In genomic region chr12:664779-665092, GRCh38 we compare ENCODE assay signal across 13 cellular contexts.
"Had no signal": no experiment of that assay in that cellular context is flagged by ENCODE, and none has a peak within 500 bp of the region (broad histone marks: within the 10 kb centered on the region; RNA-seq: fewer than 3 reads in every experiment).

No MANE protein-coding gene starts in this region.

- H3K9me3 ChIP-seq: colonic mucosa, esophagus muscularis mucosa, transverse colon had no signal

- H3K27ac Mint-ChIP-seq: activated CD4-positive, alpha-beta memory T cell treated with anti-CD3 and anti-CD28 coated beads, Interleukin-2, amount 10 ng/mL, durations not matched to agents 7 days and 5 days; stimulated activated naive B cell treated with anti-CD40 and anti-IgM and Interleukin-4, amounts not matched to agents 10 μg/mL and 1 μg/mL and 100 μg/mL, for 72 hours had no signal

- H3K4me3 ChIP-seq: colonic mucosa, esophagus muscularis mucosa, transverse colon had no signal

- H3K36me3 ChIP-seq: colonic mucosa, esophagus muscularis mucosa, transverse colon, WERI-Rb-1 had no signal

- H3K4me1 ChIP-seq: colonic mucosa, transverse colon had no signal

- H3K27ac ChIP-seq: colonic mucosa, esophagus muscularis mucosa, transverse colon, WERI-Rb-1 had no signal

- H3K4me3 Mint-ChIP-seq: activated CD4-positive, alpha-beta memory T cell treated with anti-CD3 and anti-CD28 coated beads, Interleukin-2, amount 10 ng/mL, durations not matched to agents 7 days and 5 days; neural crest cell; stimulated activated naive B cell treated with anti-CD40 and anti-IgM and Interleukin-4, amounts not matched to agents 10 μg/mL and 1 μg/mL and 100 μg/mL, for 72 hours; T-helper 17 cell had no signal

- H3K27me3 ChIP-seq: colonic mucosa, transverse colon had no signal

- H3K27me3 Mint-ChIP-seq: activated CD4-positive, alpha-beta memory T cell treated with anti-CD3 and anti-CD28 coated beads, Interleukin-2, amount 10 ng/mL, durations not matched to agents 7 days and 5 days; T-helper 17 cell had no signal

- ATAC-seq: SK-N-SH treated with all-trans-retinoic acid at 6 μM for 48 hours; stimulated activated naive B cell treated with anti-CD40 and anti-IgM and Interleukin-4, amounts not matched to agents 10 μg/mL and 1 μg/mL and 100 μg/mL, for 72 hours; T-helper 17 cell had no signal

- H3K9me3 Mint-ChIP-seq: activated CD4-positive, alpha-beta memory T cell treated with anti-CD3 and anti-CD28 coated beads, Interleukin-2, amount 10 ng/mL, durations not matched to agents 7 days and 5 days; neural crest cell; stimulated activated naive B cell treated with anti-CD40 and anti-IgM and Interleukin-4, amounts not matched to agents 10 μg/mL and 1 μg/mL and 100 μg/mL, for 72 hours had no signal

- DNase-seq: activated CD4-positive, alpha-beta memory T cell treated with anti-CD3 and anti-CD28 coated beads, Interleukin-2, amount 10 ng/mL, durations not matched to agents 7 days and 5 days; activated naive CD4-positive, alpha-beta T cell; colonic mucosa; islet precursor cell; retina; stimulated activated CD4-positive, alpha-beta T cell treated with anti-CD3 and anti-CD28 coated beads, Interleukin-2, amount 100 ng/mL, for 48 hours; stimulated activated naive B cell treated with anti-CD40 and anti-IgM and Interleukin-4, amounts not matched to agents 10 μg/mL and 1 μg/mL and 100 μg/mL, for 72 hours; T-helper 17 cell; transverse colon; WERI-Rb-1 had no signal
